In genomic region chr5:81187885-81188284, GRCh38 we compare ENCODE assay signal across 15 cellular contexts. TPM values are rescaled to one million over a fixed set of nuclear protein-coding genes. Genes with fewer than 3 reads are reported as not detected.
DNase-seq lines count a peak whose midpoint lies in the region; ATAC-seq, FAIRE-seq and TF ChIP-seq lines count a peak whose summit lies in the region.
"Had no signal": no experiment of that assay in that cellular context is flagged by ENCODE, and none has a peak within 500 bp of the region (broad histone marks: within the 10 kb centered on the region; RNA-seq: fewer than 3 reads in every experiment).

No MANE protein-coding gene starts in this region.

- dilution Hi-C loops in IMR-90 (cut with HindIII; ENCODE audit: low sequenced_read_pairs, unreplicated experiment), result no loop called here

- H3K27me3 ChIP-seq in IMR-90 (ENCODE audit: control insufficient read depth, insufficient read depth, low read length) (no peaks in the 10 kb centered on the region), astrocyte (ENCODE audit: insufficient read depth, low read length) (no peaks in the 10 kb centered on the region)
- H3K27me3 ChIP-seq: vagina had no signal

- H3K36me3 ChIP-seq in IMR-90 (ENCODE audit: control insufficient read depth, insufficient read depth, low read length) (peaks cover 3% of the 10 kb centered on the region), astrocyte (ENCODE audit: insufficient read depth, low read length) (no peaks in the 10 kb centered on the region)
- H3K36me3 ChIP-seq: vagina had no signal

- no peaks in the 10 kb centered on the region for H3K79me2 ChIP-seq in astrocyte (ENCODE audit: insufficient read depth, low read length)

- H3K4me1 Mint-ChIP-seq in activated naive CD4-positive, alpha-beta T cell treated with anti-CD3 and anti-CD28 coated beads, Interleukin-2, amount 50 U/mL, for 24 hours, result peaks cover 3% of the 10 kb centered on the region
- peaks cover 5% of the 10 kb centered on the region for H3K4me1 Mint-ChIP-seq in astrocyte (ENCODE audit: low read depth, unreplicated experiment)
- H3K4me1 Mint-ChIP-seq in stimulated activated effector memory CD8-positive, alpha-beta T cell treated with anti-CD3 and anti-CD28 coated beads, Interleukin-12 subunit alpha, Interleukin-12 subunit beta, amount 100 ng/mL, for 72 hours, result peaks cover 21% of the 10 kb centered on the region
- H3K4me1 Mint-ChIP-seq in glutamatergic neuron (ENCODE audit: low read depth, unreplicated experiment), result peaks cover 20% of the 10 kb centered on the region
- H3K4me1 Mint-ChIP-seq: CD14-positive monocyte had no signal

- H2AFZ ChIP-seq in IMR-90 (replicated peaks; ENCODE audit: low read length, poor library complexity) (peak overlapping the region; percentile 29), astrocyte (ENCODE audit: low read depth, low read length) (peak overlapping the region; percentile 11)

- H3K79me1 ChIP-seq in IMR-90 (ENCODE audit: low read depth in 1 of 2, low read length in 2 of 2), result no peaks in the 10 kb centered on the region; a peak in 1 of 4 replicates

- H3K4me2 ChIP-seq in IMR-90 (ENCODE audit: low read depth, low read length) (no peak overlapping the region), astrocyte (ENCODE audit: low read length) (no peak overlapping the region)

- TF ChIP-seq CTCF in IMR-90 (conservative IDR thresholded peaks at IDR 0.05; ENCODE audit: low read depth, low read length) (no peak), astrocyte (IDR thresholded peaks at IDR 0.05; ENCODE audit: insufficient read depth, low read depth, low read length) (no peak), glutamatergic neuron (IDR thresholded peaks at IDR 0.05; ENCODE audit: partially characterized antibody, unreplicated experiment) (no peak)

- no CpG with 5 or more reads among the region's 6 CpGs for WGBS in IMR-90 (ENCODE audit: extremely low coverage in 2 of 2, insufficient read length in 1 of 2), 2 experiments

- CTCF ChIA-PET in IMR-90 (lab: Yijun Ruan, JAX), result interaction anchor here (0.5 kb wide), 1 partner anchor 79 kb away, joined by 3 read pairs; no protein-coding TSS in a partner anchor

- H3K56ac ChIP-seq in IMR-90 (ENCODE audit: extremely low read depth, insufficient read depth, low read length), result no peak overlapping the region

- no peak overlapping the region for H3K4me3 ChIP-seq in IMR-90 (ENCODE audit: insufficient read depth, low read depth, low read length)
- H3K4me3 ChIP-seq in astrocyte (ENCODE audit: insufficient read depth, low read depth, low read length), result no peak overlapping the region
- H3K4me3 ChIP-seq: lung, vagina had no signal

- no peaks in the 10 kb centered on the region for H3K9me3 ChIP-seq in IMR-90 (ENCODE audit: control insufficient read depth, insufficient read depth, low read length)
- H3K9me3 ChIP-seq in astrocyte (ENCODE audit: insufficient read depth, low read depth, low read length), result no peaks in the 10 kb centered on the region
- H3K9me3 ChIP-seq: vagina had no signal

- peaks cover 2% of the 10 kb centered on the region for H3K36me3 Mint-ChIP-seq in activated naive CD4-positive, alpha-beta T cell treated with anti-CD3 and anti-CD28 coated beads, Interleukin-2, amount 50 U/mL, for 24 hours
- H3K36me3 Mint-ChIP-seq in astrocyte (ENCODE audit: low read depth, unreplicated experiment) (peaks cover 3% of the 10 kb centered on the region), glutamatergic neuron (ENCODE audit: unreplicated experiment) (no peaks in the 10 kb centered on the region)
- H3K36me3 Mint-ChIP-seq in stimulated activated effector memory CD8-positive, alpha-beta T cell treated with anti-CD3 and anti-CD28 coated beads, Interleukin-12 subunit alpha, Interleukin-12 subunit beta, amount 100 ng/mL, for 72 hours, result peaks cover 4% of the 10 kb centered on the region
- H3K36me3 Mint-ChIP-seq: CD14-positive monocyte had no signal

- no TSS peak for BruUV-seq in IMR-90 (replicated peaks; lab: Mats Ljungman, UMichigan)

- H3K14ac ChIP-seq in IMR-90 (replicated peaks; ENCODE audit: low read depth, low read length), result no peak overlapping the region

- H2BK120ac ChIP-seq in IMR-90 (ENCODE audit: low read depth, low read length), result no peak overlapping the region

- no peak overlapping the region for H2AK5ac ChIP-seq in IMR-90 (ENCODE audit: low read depth, low read length)

- H3K4me1 ChIP-seq in IMR-90 (ENCODE audit: control insufficient read depth, insufficient read depth, low read length) (no peaks in the 10 kb centered on the region), astrocyte (ENCODE audit: insufficient read depth, low read length) (no peaks in the 10 kb centered on the region)
- H3K4me1 ChIP-seq: vagina had no signal

- no peaks in the 10 kb centered on the region for H3K27me3 Mint-ChIP-seq in activated naive CD4-positive, alpha-beta T cell treated with anti-CD3 and anti-CD28 coated beads, Interleukin-2, amount 50 U/mL, for 24 hours
- H3K27me3 Mint-ChIP-seq in astrocyte (ENCODE audit: low read depth, unreplicated experiment) (peaks cover 5% of the 10 kb centered on the region), glutamatergic neuron (ENCODE audit: unreplicated experiment) (no peaks in the 10 kb centered on the region)

- H4K20me1 ChIP-seq in IMR-90 (ENCODE audit: insufficient read depth, low read length) (no peaks in the 10 kb centered on the region), astrocyte (ENCODE audit: insufficient read depth, low read length) (no peaks in the 10 kb centered on the region)

- no peak overlapping the region for H2BK15ac ChIP-seq in IMR-90 (ENCODE audit: low read depth, low read length)

- no peak for ATAC-seq in IMR-90 (ENCODE audit: low read depth)
- ATAC-seq in stimulated activated effector memory CD8-positive, alpha-beta T cell treated with anti-CD3 and anti-CD28 coated beads, Interleukin-12 subunit alpha, Interleukin-12 subunit beta, amount 100 ng/mL, for 72 hours, result no peak

- H3K9me1 ChIP-seq in IMR-90 (ENCODE audit: insufficient read depth, low read length), result peaks cover 2% of the 10 kb centered on the region; the same call in 1 of the 2 replicates

- in situ Hi-C loops in IMR-90 (cut with MboI; ENCODE audit: low sequenced_read_pairs), result no loop called here

- H3K9me3 Mint-ChIP-seq in activated naive CD4-positive, alpha-beta T cell treated with anti-CD3 and anti-CD28 coated beads, Interleukin-2, amount 50 U/mL, for 24 hours, result no peaks in the 10 kb centered on the region
- H3K9me3 Mint-ChIP-seq in astrocyte (ENCODE audit: unreplicated experiment) (no peaks in the 10 kb centered on the region), glutamatergic neuron (ENCODE audit: unreplicated experiment) (peaks cover 5% of the 10 kb centered on the region)
- H3K9me3 Mint-ChIP-seq in stimulated activated effector memory CD8-positive, alpha-beta T cell treated with anti-CD3 and anti-CD28 coated beads, Interleukin-12 subunit alpha, Interleukin-12 subunit beta, amount 100 ng/mL, for 72 hours, result no peaks in the 10 kb centered on the region
- H3K9me3 Mint-ChIP-seq: CD14-positive monocyte; dendritic cell treated with granulocyte-macrophage colony-stimulating factor and Interleukin-4, amounts not matched to agents 40 ng/mL and 50 ng/mL, for 4 days had no signal

- H3K27ac ChIP-seq in IMR-90 (ENCODE audit: insufficient read depth, low read length) (no peak overlapping the region), astrocyte (ENCODE audit: low read depth, low read length) (no peak overlapping the region)
- H3K27ac ChIP-seq: vagina had no signal

- no peak overlapping the region for H3K18ac ChIP-seq in IMR-90 (ENCODE audit: low read depth, low read length)

- H2BK20ac ChIP-seq in IMR-90 (ENCODE audit: low read depth, low read length), result no peak overlapping the region

- no peak overlapping the region for H3K23ac ChIP-seq in IMR-90 (ENCODE audit: low read depth, low read length)

- intact Hi-C loops in IMR-90 (cut with micrococcal nuclease), result no loop called here

- H4K91ac ChIP-seq in IMR-90 (ENCODE audit: insufficient read depth, low read depth, low read length), result no peak overlapping the region

- H3K9ac ChIP-seq in IMR-90 (ENCODE audit: low read depth, low read length) (no peak overlapping the region), astrocyte (ENCODE audit: low read length) (no peak overlapping the region)

- H4K5ac ChIP-seq in IMR-90 (ENCODE audit: low read depth, low read length), result no peak overlapping the region

- H3K27ac Mint-ChIP-seq in activated naive CD4-positive, alpha-beta T cell treated with anti-CD3 and anti-CD28 coated beads, Interleukin-2, amount 50 U/mL, for 24 hours, result peak overlapping the region; percentile 63
- H3K27ac Mint-ChIP-seq in astrocyte (ENCODE audit: unreplicated experiment) (no peak overlapping the region), glutamatergic neuron (ENCODE audit: unreplicated experiment) (no peak overlapping the region)
- peak overlapping the region; percentile 81 for H3K27ac Mint-ChIP-seq in stimulated activated effector memory CD8-positive, alpha-beta T cell treated with anti-CD3 and anti-CD28 coated beads, Interleukin-12 subunit alpha, Interleukin-12 subunit beta, amount 100 ng/mL, for 72 hours
- H3K27ac Mint-ChIP-seq: CD14-positive monocyte; dendritic cell treated with granulocyte-macrophage colony-stimulating factor and Interleukin-4, amounts not matched to agents 40 ng/mL and 50 ng/mL, for 4 days; progenitor cell of endocrine pancreas had no signal

- H2BK5ac ChIP-seq in IMR-90 (ENCODE audit: low read depth, low read length, poor library complexity, severe bottlenecking), result no peak overlapping the region

- H4K8ac ChIP-seq in IMR-90 (ENCODE audit: low read depth in 2 of 2, low read length in 2 of 2), result no peak overlapping the region

- DNase-seq in activated naive CD4-positive, alpha-beta T cell (lab: John Stamatoyannopoulos, UW), result no peak
- no peak for DNase-seq in IMR-90
- DNase-seq in astrocyte (ENCODE audit: low read depth), result no peak
- no peak for DNase-seq in stimulated activated effector memory CD8-positive, alpha-beta T cell treated with anti-CD3 and anti-CD28 coated beads, Interleukin-12 subunit alpha, Interleukin-12 subunit beta, amount 100 ng/mL, for 72 hours (ENCODE audit: low spot score in 2 of 2)
- DNase-seq in DMS79 (lab: John Stamatoyannopoulos, UW), result no peak
- DNase-seq in activated effector memory CD4-positive, alpha-beta T cell treated with Interleukin-2 at 50 U/mL for 16 hours, result no peak
- DNase-seq in glutamatergic neuron, result no peak
- DNase-seq: KG1, NCI-H82 had no signal

- TF ChIP-seq RAD21 in IMR-90 (IDR thresholded peaks at IDR 0.05; ENCODE audit: low read length), result no peak

- H3K4me3 Mint-ChIP-seq in activated naive CD4-positive, alpha-beta T cell treated with anti-CD3 and anti-CD28 coated beads, Interleukin-2, amount 50 U/mL, for 24 hours, result no peak overlapping the region
- H3K4me3 Mint-ChIP-seq in astrocyte (ENCODE audit: unreplicated experiment) (no peak overlapping the region), glutamatergic neuron (ENCODE audit: unreplicated experiment) (no peak overlapping the region)
- peak overlapping the region; percentile 18 for H3K4me3 Mint-ChIP-seq in stimulated activated effector memory CD8-positive, alpha-beta T cell treated with anti-CD3 and anti-CD28 coated beads, Interleukin-12 subunit alpha, Interleukin-12 subunit beta, amount 100 ng/mL, for 72 hours
- H3K4me3 Mint-ChIP-seq: CD14-positive monocyte; dendritic cell treated with granulocyte-macrophage colony-stimulating factor and Interleukin-4, amounts not matched to agents 40 ng/mL and 50 ng/mL, for 4 days had no signal

- no peak for FAIRE-seq in astrocyte (lab: Jason Lieb, UNC)

- POLR2A ChIA-PET in IMR-90 (lab: Charles Lee; ENCODE audit: unreplicated experiment), result no interaction called here

- no peak overlapping the region for H3K4ac ChIP-seq in IMR-90 (ENCODE audit: low read depth, low read length)

- no peak for TF ChIP-seq POLR2A in IMR-90 (IDR thresholded peaks at IDR 0.05; ENCODE audit: low read depth, low read length)

- H2AK9ac ChIP-seq in IMR-90 (replicated peaks; ENCODE audit: low read depth, low read length, poor library complexity), result no peak overlapping the region

RNA-seq across cellular contexts. Expression of gene CKMT2, which starts 45.2 kb away (rescaled TPM):
- total RNA-seq in IMR-90 (2012; rRNA removed), result 0.28 and 0.36 TPM in 2 replicates
- 0.21 and 0.36 TPM in 2 replicates for polyA plus RNA-seq in IMR-90 (2012; rRNA removed)
- 0.31 TPM in 1 of 2 replicates, not detected in the other for polyA plus RNA-seq in IMR-90 (2012; cell fraction: cytosol; rRNA removed)
- 0.23 and 0.26 TPM in 2 replicates for polyA plus RNA-seq in IMR-90 (2012; cell fraction: nucleus; rRNA removed; ENCODE audit: low replicate concordance)
- 0.18 TPM in 1 of 2 replicates, not detected in the other for total RNA-seq in astrocyte
- total RNA-seq in glutamatergic neuron (ENCODE audit: unreplicated experiment), result 0.81 TPM
- polyA plus RNA-seq: CD14-positive monocyte had no signal

Comparison
In these comparisons a context has a peak if more than half of its experiments do, and no peak if none do; other contexts are left out.
1. H3K27ac Mint-ChIP-seq: peak in activated naive CD4-positive, alpha-beta T cell treated with anti-CD3 and anti-CD28 coated beads, Interleukin-2, amount 50 U/mL, for 24 hours (single experiment) and stimulated activated effector memory CD8-positive, alpha-beta T cell treated with anti-CD3 and anti-CD28 coated beads, Interleukin-12 subunit alpha, Interleukin-12 subunit beta, amount 100 ng/mL, for 72 hours (single experiment); none in astrocyte (single experiment) and glutamatergic neuron (single experiment).